ENCODE assay signal across 8 cellular contexts in the genomic region with DNA sequence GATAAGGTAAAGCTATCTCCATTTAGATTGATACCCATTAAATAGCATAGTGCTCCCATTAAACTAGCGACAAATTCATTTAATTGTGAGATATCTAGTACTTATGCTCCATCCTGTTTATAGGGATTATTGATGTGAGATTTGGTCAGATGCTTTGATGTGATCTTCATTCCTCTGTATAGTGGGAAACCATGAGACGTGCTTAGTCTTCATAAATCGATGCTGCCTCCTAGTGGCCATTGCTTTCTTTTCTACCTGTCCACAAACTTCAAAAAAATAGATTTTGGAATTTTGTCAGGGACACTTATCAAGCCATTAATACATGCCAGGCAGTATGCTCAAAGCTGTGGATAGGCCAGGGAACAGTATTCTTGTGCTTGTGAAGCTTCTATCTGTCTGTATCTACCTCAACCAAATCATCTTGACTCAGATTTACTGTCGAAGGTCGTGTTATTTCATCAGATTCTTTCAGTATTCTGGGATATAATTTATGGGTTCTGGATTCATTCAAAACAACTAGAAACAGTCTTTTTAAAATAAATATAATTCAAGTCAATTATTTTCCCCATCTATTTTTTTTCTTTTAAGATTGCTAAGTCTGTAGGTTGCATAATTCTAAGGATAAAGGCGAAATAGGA. TPM values are rescaled to one million over a fixed set of nuclear protein-coding genes. Genes with fewer than 3 reads are reported as not detected.
DNase-seq lines count a peak whose midpoint lies in the region; ATAC-seq, FAIRE-seq and TF ChIP-seq lines count a peak whose summit lies in the region.

No MANE protein-coding gene starts in this region.

- peak; percentile 81 for FAIRE-seq in GM12891 (lab: Jason Lieb, UNC)

- in situ Hi-C loops in ACHN (cut with HindIII; ENCODE audit: low pct_ligation_motif_present, low pct_unique_long_range_greater_than_20kb, low sequenced_read_pairs): no loop called here

- TF ChIP-seq POLR2A in GM12891 (IDR thresholded peaks at IDR 0.05; ENCODE audit: low read depth, low read length): no peak

- intact Hi-C loops in left lung (cut with DNase I): no loop called here

- DNase-seq in ACHN (peak; percentile 80), GM12891 (ENCODE audit: insufficient read length, low spot score) (no peak), NCI-H1105 (lab: John Stamatoyannopoulos, UW) (peak; percentile 34), T follicular helper cell (ENCODE audit: low read depth) (peak; percentile 33), cerebellar cortex (ENCODE audit: low spot score) (peak; percentile 76), left lung (no peak)
- DNase-seq in stimulated activated CD8-positive, alpha-beta memory T cell treated with anti-CD3 and anti-CD28 coated beads, Interleukin-15, amount 100 ng/mL, for 1 hour (ENCODE audit: low read depth): peak; percentile 26

- H3K27ac ChIP-seq in left lung: no peak overlapping the region

- H3K36me3 ChIP-seq in left lung: peaks cover 0 to 18% of the 10 kb centered on the region in 2 donors

- no peaks in the 10 kb centered on the region for H3K27me3 ChIP-seq in left lung

- H3K4me3 ChIP-seq in left lung: no peak overlapping the region

- H3K4me1 ChIP-seq in left lung: no peaks in the 10 kb centered on the region

- peak; percentile 58 to 65 for TF ChIP-seq CTCF in left lung (IDR thresholded peaks at IDR 0.05)

- no peaks in the 10 kb centered on the region for H3K9me3 ChIP-seq in left lung

- ATAC-seq in HG02678 (IDR thresholded peaks at IDR 0.05; ENCODE audit: unreplicated experiment): peak; percentile 80
- ATAC-seq in left lung: peak; percentile 74

TF ChIP-seq in GM12891, 5 proteins besides CTCF, POLR2A, EP300 and RAD21:
- TF ChIP-seq POLR2AphosphoS5 (IDR thresholded peaks at IDR 0.05; ENCODE audit: low read depth, low read length): no peak
- no peak for TF ChIP-seq SPI1 (IDR thresholded peaks at IDR 0.05; ENCODE audit: low read depth, low read length)
- no peak for TF ChIP-seq PAX5 (IDR thresholded peaks at IDR 0.05; ENCODE audit: insufficient read depth, low read length, severe bottlenecking)
- TF ChIP-seq TAF1 (IDR thresholded peaks at IDR 0.05; ENCODE audit: low read depth, low read length): no peak
- no peak for TF ChIP-seq POU2F2 (IDR thresholded peaks at IDR 0.05; ENCODE audit: low read depth, low read length)

RNA-seq across cellular contexts. Expression of a gene that starts 12.0 kb away (rescaled TPM):
- polyA plus RNA-seq in GM12891 (2012; ENCODE audit: low read depth, missing spikeins): 60.4 TPM
- 10 to 100 TPM; 27.8 to 28.5 TPM for total RNA-seq in left lung

RNA-seq across cellular contexts. Expression of a gene that starts 28.5 kb away (rescaled TPM):
- 0.42 TPM for polyA plus RNA-seq in GM12891 (2012; ENCODE audit: low read depth, missing spikeins)
- under 1 TPM; 0.58 TPM for total RNA-seq in left lung

Comparison
In these comparisons a context has a peak if more than half of its experiments do, and no peak if none do; other contexts are left out.
1. DNase-seq: peak in ACHN (single experiment), NCI-H1105 (single experiment), T follicular helper cell (single experiment), cerebellar cortex (single experiment) and stimulated activated CD8-positive, alpha-beta memory T cell treated with anti-CD3 and anti-CD28 coated beads, Interleukin-15, amount 100 ng/mL, for 1 hour (single experiment); none in GM12891 (single experiment) and left lung (0 of 2).